In genomic region chr12:122793685-122794106, GRCh38 we compare ENCODE assay signal across 1 cellular context.
TF ChIP-seq lines count a peak whose summit lies in the region.

No MANE protein-coding gene starts in this region.

TF ChIP-seq in HepG2, 621 proteins besides CTCF, POLR2A, EP300 and RAD21 (continued from another document):
- TF ChIP-seq, protein P1, sequence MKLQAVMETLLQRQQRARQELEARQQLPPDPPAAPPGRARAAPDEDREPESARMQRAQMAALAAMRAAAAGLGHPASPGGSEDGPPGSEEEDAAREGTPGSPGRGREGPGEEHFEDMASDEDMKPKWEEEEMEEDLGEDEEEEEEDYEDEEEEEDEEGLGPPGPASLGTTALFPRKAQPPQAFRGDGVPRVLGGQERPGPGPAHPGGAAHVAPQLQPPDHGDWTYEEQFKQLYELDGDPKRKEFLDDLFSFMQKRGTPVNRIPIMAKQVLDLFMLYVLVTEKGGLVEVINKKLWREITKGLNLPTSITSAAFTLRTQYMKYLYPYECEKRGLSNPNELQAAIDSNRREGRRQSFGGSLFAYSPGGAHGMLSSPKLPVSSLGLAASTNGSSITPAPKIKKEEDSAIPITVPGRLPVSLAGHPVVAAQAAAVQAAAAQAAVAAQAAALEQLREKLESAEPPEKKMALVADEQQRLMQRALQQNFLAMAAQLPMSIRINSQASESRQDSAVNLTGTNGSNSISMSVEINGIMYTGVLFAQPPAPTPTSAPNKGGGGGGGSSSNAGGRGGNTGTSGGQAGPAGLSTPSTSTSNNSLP (IDR thresholded peaks at IDR 0.05; ENCODE audit: low read depth, low read length) = peak; percentile 74; the same call in 1 of the 2 replicates
- TF ChIP-seq, protein P2, sequence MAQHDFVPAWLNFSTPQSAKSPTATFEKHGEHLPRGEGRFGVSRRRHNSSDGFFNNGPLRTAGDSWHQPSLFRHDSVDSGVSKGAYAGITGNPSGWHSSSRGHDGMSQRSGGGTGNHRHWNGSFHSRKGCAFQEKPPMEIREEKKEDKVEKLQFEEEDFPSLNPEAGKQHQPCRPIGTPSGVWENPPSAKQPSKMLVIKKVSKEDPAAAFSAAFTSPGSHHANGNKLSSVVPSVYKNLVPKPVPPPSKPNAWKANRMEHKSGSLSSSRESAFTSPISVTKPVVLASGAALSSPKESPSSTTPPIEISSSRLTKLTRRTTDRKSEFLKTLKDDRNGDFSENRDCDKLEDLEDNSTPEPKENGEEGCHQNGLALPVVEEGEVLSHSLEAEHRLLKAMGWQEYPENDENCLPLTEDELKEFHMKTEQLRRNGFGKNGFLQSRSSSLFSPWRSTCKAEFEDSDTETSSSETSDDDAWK (CRISPR knock-in tag; IDR thresholded peaks at IDR 0.05) = no peak
- no peak for TF ChIP-seq PAF1 (CRISPR knock-in tag; IDR thresholded peaks at IDR 0.05)
- peak; percentile 57 for TF ChIP-seq MAFF (IDR thresholded peaks at IDR 0.05; ENCODE audit: low read depth, low read length)
- peak; percentile 35 to 40; a peak in 1 of 4 replicates for TF ChIP-seq MAFK (conservative IDR thresholded peaks at IDR 0.05 in 1 of 2, IDR thresholded peaks at IDR 0.05 in 1 of 2; ENCODE audit: low read length in 2 of 2)
- TF ChIP-seq SIX4 (CRISPR knock-in tag; IDR thresholded peaks at IDR 0.05) = 0 out of 2 replicates have a peak, but pooled peaks have one; percentile 6
